In genomic region chr1:3712573-3713535, GRCh38 we compare ENCODE assay signal across 20 cellular contexts. TPM values are rescaled to one million over a fixed set of nuclear protein-coding genes. Genes with fewer than 3 reads are reported as not detected.
DNase-seq lines count a peak whose midpoint lies in the region; ATAC-seq and TF ChIP-seq lines count a peak whose summit lies in the region.
"Had no signal": no experiment of that assay in that cellular context is flagged by ENCODE, and none has a peak within 500 bp of the region (broad histone marks: within the 10 kb centered on the region; RNA-seq: fewer than 3 reads in every experiment).

No MANE protein-coding gene starts in this region.

- H3K36me3 ChIP-seq in BLaER1 (no peaks in the 10 kb centered on the region), Peyer's patch (no peaks in the 10 kb centered on the region)
- H3K36me3 ChIP-seq: pancreas had no signal

- H4K20me1 ChIP-seq in BLaER1, result peaks cover 5% of the 10 kb centered on the region; the same call in 1 of the 2 replicates

- H3K4me3 ChIP-seq in BLaER1 (no peak overlapping the region), dorsolateral prefrontal cortex (no peak overlapping the region), Peyer's patch (no peak overlapping the region)
- H3K4me3 ChIP-seq: pancreas had no signal

- no peak overlapping the region for H3K27ac ChIP-seq in BLaER1
- peak overlapping the region; percentile 18 to 97 (median 90) for H3K27ac ChIP-seq in dorsolateral prefrontal cortex
- no peak overlapping the region for H3K27ac ChIP-seq in Peyer's patch
- H3K27ac ChIP-seq: KMS-11, pancreas had no signal

- TF ChIP-seq POLR2A in Peyer's patch (IDR thresholded peaks at IDR 0.05), result no peak

- intact Hi-C loops in dorsolateral prefrontal cortex (cut with DNase I), result no loop called here

- H3K4me1 ChIP-seq in BLaER1 (peaks cover 14% of the 10 kb centered on the region), Peyer's patch (no peaks in the 10 kb centered on the region)

- TF ChIP-seq CTCF in dorsolateral prefrontal cortex (IDR thresholded peaks at IDR 0.05 in 54 of 56, conservative IDR thresholded peaks at IDR 0.05 in 2 of 56; ENCODE audit: low read depth in 1 of 56, partially characterized antibody in 56 of 56) (no peak), Peyer's patch (IDR thresholded peaks at IDR 0.05) (no peak)

- ATAC-seq in HG02798 (IDR thresholded peaks at IDR 0.05; ENCODE audit: poor library complexity, unreplicated experiment), result no peak
- ATAC-seq in GM18907 (IDR thresholded peaks at IDR 0.05; ENCODE audit: unreplicated experiment), result no peak
- no peak for ATAC-seq in HG03196 (IDR thresholded peaks at IDR 0.05; ENCODE audit: unreplicated experiment)
- ATAC-seq: pancreas had no signal

- H3K4me2 ChIP-seq in BLaER1, result peak overlapping the region; percentile 37; the same call in 1 of the 2 replicates
- H3K4me2 ChIP-seq: KMS-11 had no signal

- DNase-seq in NCI-H1105 treated with DMSO at 0.1 percent for 48 hours (lab: John Stamatoyannopoulos, UW) (peak; percentile 85), dorsolateral prefrontal cortex (peak in 9 of 10 donors; percentile 77 to 90 (median 87)), middle frontal gyrus (ENCODE audit: extremely low spot score, low spot score) (peak; percentile 48), Peyer's patch (no peak)
- DNase-seq: activated gamma-delta T cell treated with Interleukin-2 at 50 U/mL for 16 hours; effector CD4-positive, alpha-beta T cell; HCEC 1CT; immature natural killer cell; NCI-H187 treated with DMSO at 0.1 percent for 48 hours; NCI-H82; pancreas had no signal

- H3K9me3 ChIP-seq in BLaER1 (no peaks in the 10 kb centered on the region), Peyer's patch (no peaks in the 10 kb centered on the region)
- H3K9me3 ChIP-seq: pancreas had no signal

- H3K9ac ChIP-seq in BLaER1, result no peak overlapping the region
- H3K9ac ChIP-seq: KMS-11 had no signal

- peaks cover 57% of the 10 kb centered on the region for H3K27me3 ChIP-seq in BLaER1
- H3K27me3 ChIP-seq in dorsolateral prefrontal cortex, result peaks cover 0 to 24% (median 7%) of the 10 kb centered on the region in 45 donors
- H3K27me3 ChIP-seq in Peyer's patch, result no peaks in the 10 kb centered on the region
- H3K27me3 ChIP-seq: pancreas had no signal

RNA-seq across cellular contexts. Expression of gene CCDC27, which starts 39.4 kb away (rescaled TPM):
- total RNA-seq in dorsolateral prefrontal cortex, result under 1 TPM in 8 of 120 experiments, not detected in 112; 0.17 to 0.39 (median 0.21) TPM
- total RNA-seq in Peyer's patch, result not detected
- total RNA-seq: B cell, Daoy, mucosa of gallbladder, subcutaneous adipose tissue had no signal

RNA-seq across cellular contexts. Expression of gene SMIM1, which starts 59.7 kb away (rescaled TPM):
- total RNA-seq in dorsolateral prefrontal cortex (10 to 100 TPM in 6 of 120 experiments, 1 to 10 TPM in 110, not detected in 4; 1.5 to 12.6 (median 5.2) TPM), Peyer's patch (not detected)
- total RNA-seq: Daoy had no signal

Comparison
In these comparisons a context has a peak if more than half of its experiments do, and no peak if none do; other contexts are left out.
1. H3K27ac ChIP-seq: peak in dorsolateral prefrontal cortex (59 of 59); none in BLaER1 (single experiment) and Peyer's patch (0 of 4).
2. DNase-seq: peak in NCI-H1105 treated with DMSO at 0.1 percent for 48 hours (single experiment), dorsolateral prefrontal cortex (9 of 10) and middle frontal gyrus (single experiment); none in Peyer's patch (0 of 3).